ENCODE assay signal across 8 cellular contexts in genomic region chr17:56653877-56654276, GRCh38.
DNase-seq lines count a peak whose midpoint lies in the region; ATAC-seq and TF ChIP-seq lines count a peak whose summit lies in the region.

No MANE protein-coding gene starts in this region.

- H3K4me3 ChIP-seq in BJ (ENCODE audit: low read depth, low read length) = no peak overlapping the region

- H3K36me3 ChIP-seq in BJ (ENCODE audit: control insufficient read depth, insufficient read depth, low read length) = no peaks in the 10 kb centered on the region

- CTCF ChIA-PET in BJ (lab: Yijun Ruan, JAX) = interaction anchor here (1.0 to 1.3 kb wide), 2 partner anchors 12 to 24 kb away, joined by 3 read pairs; no protein-coding TSS in a partner anchor

- ATAC-seq in GM19025 (IDR thresholded peaks at IDR 0.05; ENCODE audit: low read depth, unreplicated experiment) (peak; percentile 94), HG03108 (IDR thresholded peaks at IDR 0.05; ENCODE audit: unreplicated experiment) (peak; percentile 85)

- peak; percentile 60 for TF ChIP-seq CTCF in BJ (IDR thresholded peaks at IDR 0.05; ENCODE audit: insufficient read depth, low read depth, low read length)

- DNase-seq in BJ (ENCODE audit: low read depth) = no peak
- peak; percentile 50 for DNase-seq in OCI-M1 (lab: John Stamatoyannopoulos, UW)
- peak; percentile 3 for DNase-seq in activated T-helper 1 cell treated with Interleukin-2 at 50 U/mL for 16 hours (ENCODE audit: low read depth)
- peak; percentile 72 for DNase-seq in iris pigment epithelial cell (ENCODE audit: low read depth)
- peak; percentile 18 to 23 for DNase-seq in stimulated activated CD8-positive, alpha-beta memory T cell treated with anti-CD3 and anti-CD28 coated beads, Interleukin-2, amount 100 ng/mL, for 48 hours (ENCODE audit: low read depth in 2 of 2)
- no peak for DNase-seq in NCI-H526 treated with DMSO at 0.1 percent for 48 hours (lab: John Stamatoyannopoulos, UW)

- POLR2A ChIA-PET in BJ (lab: Charles Lee) = no interaction called here

- 0 out of 2 replicates have a peak, but pooled peaks cover 2% of the 10 kb centered on the region for H3K27me3 ChIP-seq in BJ (ENCODE audit: control insufficient read depth, insufficient read depth, low read length)

Comparison
In these comparisons a context has a peak if more than half of its experiments do, and no peak if none do; other contexts are left out.
1. DNase-seq: peak in OCI-M1 (single experiment), activated T-helper 1 cell treated with Interleukin-2 at 50 U/mL for 16 hours (single experiment), iris pigment epithelial cell (single experiment) and stimulated activated CD8-positive, alpha-beta memory T cell treated with anti-CD3 and anti-CD28 coated beads, Interleukin-2, amount 100 ng/mL, for 48 hours (2 of 2); none in BJ (single experiment) and NCI-H526 treated with DMSO at 0.1 percent for 48 hours (single experiment).